ENCODE assay signal across 1 cellular context in genomic region chr21:36041910-36042309, GRCh38.
TF ChIP-seq lines count a peak whose summit lies in the region.

No MANE protein-coding gene starts in this region.

TF ChIP-seq in HepG2, 621 proteins besides CTCF, POLR2A, EP300 and RAD21 (continued from another document):
- TF ChIP-seq PLRG1 (conservative IDR thresholded peaks at IDR 0.05) (no peak), FOXP1 (IDR thresholded peaks at IDR 0.05) (no peak), FOXP1 (CRISPR knock-in tag; IDR thresholded peaks at IDR 0.05) (0 out of 2 replicates have a peak, but pooled peaks have one; percentile 22)
